In the genomic region with DNA sequence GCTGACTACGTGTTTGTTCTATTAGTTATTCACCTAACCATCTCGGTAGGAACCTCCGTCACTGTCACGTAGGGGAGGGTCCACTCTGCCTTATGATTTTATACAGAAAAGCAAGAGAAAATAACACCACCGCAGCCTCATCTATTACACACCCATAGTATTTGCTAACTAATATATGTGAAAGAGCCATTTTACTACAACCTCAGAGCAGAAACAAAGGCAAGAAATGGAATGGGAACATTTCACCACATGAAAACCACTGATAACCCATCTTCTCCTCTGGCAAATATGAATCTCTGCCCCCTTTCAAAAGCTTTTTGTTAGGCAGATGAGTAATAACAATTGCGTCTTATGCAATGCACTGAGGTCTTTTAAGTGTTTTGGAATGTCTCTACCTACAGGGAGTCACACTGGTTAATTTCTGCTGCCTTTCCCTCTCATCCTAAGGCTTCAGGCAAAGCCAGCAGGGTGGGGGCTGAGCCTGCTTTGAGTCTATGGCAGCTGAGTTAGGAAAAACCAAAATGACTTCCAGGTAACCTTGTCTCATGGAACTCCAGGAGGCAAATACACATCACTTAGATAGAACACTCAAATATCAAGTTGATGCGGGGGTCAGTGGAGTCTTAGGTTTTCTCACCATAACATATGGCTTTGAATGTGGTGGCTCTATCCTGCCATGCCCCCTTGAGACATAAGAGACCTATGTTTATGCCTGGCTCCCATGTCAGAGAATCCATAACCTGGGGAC, we compare ENCODE assay signal across 15 cellular contexts. TPM values are rescaled to one million over a fixed set of nuclear protein-coding genes. Genes with fewer than 3 reads are reported as not detected.
DNase-seq lines count a peak whose midpoint lies in the region; ATAC-seq and TF ChIP-seq lines count a peak whose summit lies in the region.
"Had no signal": no experiment of that assay in that cellular context is flagged by ENCODE, and none has a peak within 500 bp of the region (broad histone marks: within the 10 kb centered on the region; RNA-seq: fewer than 3 reads in every experiment).

No MANE protein-coding gene starts in this region.

- no peak overlapping the region for H3K23ac ChIP-seq in mesenchymal stem cell (ENCODE audit: low read length in 2 of 2)

- no peak overlapping the region for H3K18ac ChIP-seq in mesenchymal stem cell (ENCODE audit: low read depth in 1 of 2, low read length in 2 of 2)

- H2AFZ ChIP-seq in mesenchymal stem cell (ENCODE audit: low read depth, low read length): no peak overlapping the region

- peak overlapping the region; percentile 20 for H3K9ac ChIP-seq in mesenchymal stem cell (ENCODE audit: low read length)

- intact Hi-C loops in right cardiac atrium (cut with DNase I): no loop called here

- H2BK12ac ChIP-seq in mesenchymal stem cell (ENCODE audit: low read length in 2 of 2): peak overlapping the region in 1 of 2 experiments; percentile 15

- H3K79me1 ChIP-seq in mesenchymal stem cell (replicated peaks; ENCODE audit: low read length, poor library complexity, severe bottlenecking): peaks cover 5% of the 10 kb centered on the region

- no peak for TF ChIP-seq CTCF in cardiac fibroblast (IDR thresholded peaks at IDR 0.05; ENCODE audit: low read depth, low read length)

- H3K4me2 ChIP-seq in mesenchymal stem cell (ENCODE audit: low read length, poor library complexity, severe bottlenecking): no peak overlapping the region

- WGBS in mesenchymal stem cell: 89% methylated on average over 6 of the region's 7 CpGs
- WGBS in right cardiac atrium: 95% methylated on average over 7 of the region's 7 CpGs

- no peak overlapping the region for H2BK5ac ChIP-seq in mesenchymal stem cell (ENCODE audit: low read depth, low read length, poor library complexity, severe bottlenecking)

- no peaks in the 10 kb centered on the region for H3K9me3 ChIP-seq in mesenchymal stem cell (ENCODE audit: control insufficient read depth, low read length)
- no peaks in the 10 kb centered on the region for H3K9me3 ChIP-seq in right cardiac atrium (ENCODE audit: control insufficient read depth, low read length)
- H3K9me3 ChIP-seq: Caco-2, heart left ventricle, right atrium auricular region, suprapubic skin had no signal

- H2BK120ac ChIP-seq in mesenchymal stem cell (ENCODE audit: low read depth, low read length): no peak overlapping the region

- DNase-seq in ELR (ENCODE audit: low read depth): peak; percentile 72
- DNase-seq in RPMI7951 (ENCODE audit: low read depth): peak; percentile 65
- peak; percentile 64 to 86 for DNase-seq in cardiac fibroblast (ENCODE audit: low read depth in 2 of 2)
- DNase-seq in mesenchymal stem cell: peak; percentile 53
- DNase-seq in OCI-M2 (lab: John Stamatoyannopoulos, UW; ENCODE audit: unreplicated experiment): no peak
- no peak for DNase-seq in right cardiac atrium
- DNase-seq in activated CD4-positive, alpha-beta T cell treated with anti-CD3 and anti-CD28 coated beads for 48 hours: no peak
- DNase-seq in CD1c-positive myeloid dendritic cell (ENCODE audit: extremely low spot score): no peak
- DNase-seq: activated CD8-positive, alpha-beta memory T cell treated with anti-CD3 and anti-CD28 coated beads for 24 hours; Caco-2; cerebellar nuclear complex; heart left ventricle; kidney glomerular epithelial cell had no signal

- H3K4me3 ChIP-seq in cardiac fibroblast (replicated peaks in 1 of 2; ENCODE audit: low read depth in 2 of 2, low read length in 2 of 2) (no peak overlapping the region), mesenchymal stem cell (ENCODE audit: insufficient read depth in 1 of 2, low read depth in 1 of 2, low read length in 2 of 2) (no peak overlapping the region), right cardiac atrium (ENCODE audit: low read length) (no peak overlapping the region)
- H3K4me3 ChIP-seq: heart left ventricle, right atrium auricular region, suprapubic skin had no signal

- H3K27ac ChIP-seq in mesenchymal stem cell (ENCODE audit: low read length, poor library complexity, severe bottlenecking) (peak overlapping the region; percentile 38), right cardiac atrium (ENCODE audit: low read length) (no peak overlapping the region)
- H3K27ac ChIP-seq: heart left ventricle, right atrium auricular region, suprapubic skin had no signal

- ATAC-seq in right cardiac atrium: no peak
- ATAC-seq: heart left ventricle had no signal

- H3K4ac ChIP-seq in mesenchymal stem cell (ENCODE audit: low read depth in 1 of 2, low read length in 2 of 2): peak overlapping the region in 1 of 2 experiments; percentile 62

- H3K27me3 ChIP-seq in mesenchymal stem cell (ENCODE audit: control insufficient read depth in 1 of 2, insufficient read depth in 1 of 2, low read length in 2 of 2): no peaks in the 10 kb centered on the region
- no peaks in the 10 kb centered on the region for H3K27me3 ChIP-seq in right cardiac atrium (ENCODE audit: control insufficient read depth, insufficient read depth)
- H3K27me3 ChIP-seq: heart left ventricle, right atrium auricular region, suprapubic skin had no signal

- H2BK15ac ChIP-seq in mesenchymal stem cell (ENCODE audit: low read depth, poor library complexity, severe bottlenecking): no peak overlapping the region

- no peak overlapping the region for H2AK5ac ChIP-seq in mesenchymal stem cell (ENCODE audit: low read length, severe bottlenecking)

- peaks cover 18 to 21% of the 10 kb centered on the region in 2 experiments for H3K36me3 ChIP-seq in mesenchymal stem cell (ENCODE audit: control insufficient read depth in 1 of 2, insufficient read depth in 2 of 2, low read depth in 1 of 2, low read length in 2 of 2)
- H3K36me3 ChIP-seq: right atrium auricular region, suprapubic skin had no signal

- no peak overlapping the region for H4K91ac ChIP-seq in mesenchymal stem cell (ENCODE audit: low read length)

- no peak overlapping the region for H3K14ac ChIP-seq in mesenchymal stem cell (ENCODE audit: low read length in 2 of 2)

- H4K8ac ChIP-seq in mesenchymal stem cell (ENCODE audit: low read length): no peak overlapping the region

- peaks cover 40% of the 10 kb centered on the region for H3K4me1 ChIP-seq in mesenchymal stem cell (ENCODE audit: control insufficient read depth, insufficient read depth, low read depth, low read length)
- H3K4me1 ChIP-seq in right cardiac atrium (ENCODE audit: control insufficient read depth, insufficient read depth, low read length): no peaks in the 10 kb centered on the region
- H3K4me1 ChIP-seq: Caco-2 had no signal

RNA-seq across cellular contexts. Expression of a gene that starts 15.0 kb away (rescaled TPM):
- total RNA-seq in RPMI7951 (2014; rRNA removed; shearing (Covaris generic)): 8.5 and 9.9 TPM in 2 replicates
- 28.5 TPM for polyA plus RNA-seq in mesenchymal stem cell (2013, experiment 1 of 2)
- polyA plus RNA-seq in mesenchymal stem cell (2013, experiment 2 of 2): 27.9 TPM
- 1 to 10 TPM; 3.6 to 7.0 (median 4.5) TPM for total RNA-seq in right cardiac atrium
- polyA plus RNA-seq in right cardiac atrium: 1.5 TPM
- total RNA-seq: Caco-2 had no signal

Comparison
In these comparisons a context has a peak if more than half of its experiments do, and no peak if none do; other contexts are left out.
1. DNase-seq: peak in ELR (single experiment), RPMI7951 (single experiment), cardiac fibroblast (2 of 2) and mesenchymal stem cell (single experiment); none in OCI-M2 (single experiment), right cardiac atrium (0 of 3), activated CD4-positive, alpha-beta T cell treated with anti-CD3 and anti-CD28 coated beads for 48 hours (single experiment) and CD1c-positive myeloid dendritic cell (single experiment).